ENCODE assay signal across 15 cellular contexts in genomic region chr18:79635127-79635726, GRCh38.
"Had no signal": no experiment of that assay in that cellular context is flagged by ENCODE, and none has a peak within 500 bp of the region (broad histone marks: within the 10 kb centered on the region; RNA-seq: fewer than 3 reads in every experiment).

No MANE protein-coding gene starts in this region.

- H3K27me3 Mint-ChIP-seq: activated B cell treated with CpG ODN at 0.5 μM for 24 hours had no signal

- H3K4me1 Mint-ChIP-seq: T-cell had no signal

- H3K9me3 Mint-ChIP-seq: T-cell had no signal

- DNase-seq: activated B cell treated with CpG ODN at 0.5 μM for 24 hours; activated CD4-positive, alpha-beta T cell treated with anti-CD3 and anti-CD28 coated beads for 4 hours; activated CD8-positive, alpha-beta T cell treated with anti-CD3 and anti-CD28 coated beads, Interleukin-2, amount 10 ng/mL, durations not matched to agents 7 days and 5 days; activated naive CD8-positive, alpha-beta T cell treated with anti-CD3 and anti-CD28 coated beads, Interleukin-2, amount 10 ng/mL, durations not matched to agents 7 days and 5 days; amygdala; left lung; stimulated activated CD4-positive, alpha-beta T cell treated with anti-CD3 and anti-CD28 coated beads, Interleukin-4, amount 100 ng/mL, for 4 hours; stimulated activated naive CD4-positive, alpha-beta T cell; T-cell; thyroid gland had no signal

- H3K9me3 ChIP-seq: left lung, thyroid gland had no signal

- H3K4me1 ChIP-seq: left lung, parathyroid adenoma, thyroid gland had no signal

- H3K79me2 ChIP-seq: parathyroid adenoma had no signal

- H2AFZ ChIP-seq: parathyroid adenoma had no signal

- H3K27ac Mint-ChIP-seq: activated B cell treated with CpG ODN at 0.5 μM for 24 hours; activated CD8-positive, alpha-beta T cell treated with anti-CD3 and anti-CD28 coated beads, Interleukin-2, amount 10 ng/mL, durations not matched to agents 7 days and 5 days; activated naive CD8-positive, alpha-beta T cell treated with anti-CD3 and anti-CD28 coated beads, Interleukin-2, amount 10 ng/mL, durations not matched to agents 7 days and 5 days; T-cell had no signal

- H3K36me3 Mint-ChIP-seq: activated naive CD8-positive, alpha-beta T cell treated with anti-CD3 and anti-CD28 coated beads, Interleukin-2, amount 10 ng/mL, durations not matched to agents 7 days and 5 days; naive thymus-derived CD8-positive, alpha-beta T cell; T-cell had no signal

- H3K36me3 ChIP-seq: cardiac muscle cell, left lung, thyroid gland had no signal

- ATAC-seq: activated CD8-positive, alpha-beta T cell treated with anti-CD3 and anti-CD28 coated beads, Interleukin-2, amount 10 ng/mL, durations not matched to agents 7 days and 5 days; naive thymus-derived CD8-positive, alpha-beta T cell; sciatic nerve; SK-N-SH treated with all-trans-retinoic acid at 6 μM for 48 hours; T-cell had no signal

- H3K4me3 Mint-ChIP-seq: activated B cell treated with CpG ODN at 0.5 μM for 24 hours; activated CD8-positive, alpha-beta T cell treated with anti-CD3 and anti-CD28 coated beads, Interleukin-2, amount 10 ng/mL, durations not matched to agents 7 days and 5 days; activated naive CD8-positive, alpha-beta T cell treated with anti-CD3 and anti-CD28 coated beads, Interleukin-2, amount 10 ng/mL, durations not matched to agents 7 days and 5 days; naive thymus-derived CD8-positive, alpha-beta T cell; T-cell had no signal

- H3K4me3 ChIP-seq: cardiac muscle cell, left lung, thyroid gland had no signal

- H3K27ac ChIP-seq: cardiac muscle cell, left lung, parathyroid adenoma, thyroid gland had no signal
